8 cellular contexts compared by ENCODE assay signal in the genomic region with DNA sequence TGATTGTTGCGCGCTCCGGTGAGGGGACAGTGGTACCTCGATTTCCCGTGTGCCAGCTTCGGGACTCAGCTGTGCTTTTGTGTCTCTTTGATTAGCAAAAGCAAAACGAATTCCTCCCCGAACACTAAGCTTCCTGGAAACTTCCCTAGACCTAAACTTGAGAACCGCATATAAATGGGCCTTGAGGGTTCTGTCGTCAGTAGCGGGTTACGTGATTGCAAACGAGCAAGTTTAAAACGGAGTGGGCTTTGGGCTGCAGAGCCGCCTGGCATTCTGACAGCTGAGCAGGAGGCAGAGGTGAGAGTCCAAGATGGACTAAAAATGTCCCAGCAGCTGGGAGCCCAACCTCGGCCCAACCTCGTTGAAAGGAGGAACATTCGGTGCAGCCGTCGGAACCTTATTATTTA. TPM values are rescaled to one million over a fixed set of nuclear protein-coding genes. Genes with fewer than 3 reads are reported as not detected.
DNase-seq lines count a peak whose midpoint lies in the region; ATAC-seq and TF ChIP-seq lines count a peak whose summit lies in the region.

No MANE protein-coding gene starts in this region.

- CTCF ChIA-PET in activated CD4-positive, alpha-beta memory T cell treated with anti-CD3 and anti-CD28 coated beads for 36 hours (lab: Charles Lee) = interaction anchor here (1.5 kb wide), 2 partner anchors 22 to 37 kb away, joined by 4 to 7 read pairs; no protein-coding TSS in a partner anchor

- POLR2A ChIA-PET in activated CD4-positive, alpha-beta memory T cell treated with anti-CD3 and anti-CD28 coated beads for 36 hours (lab: Charles Lee) = interaction anchor here (0.9 to 1.5 kb wide), 7 partner anchors 8 to 45 kb away, joined by 3 to 7 read pairs (median 4); no protein-coding TSS in a partner anchor

- intact Hi-C loops in activated CD4-positive, alpha-beta memory T cell treated with anti-CD3 and anti-CD28 coated beads for 36 hours (cut with micrococcal nuclease) = loop anchor here (2.0 to 10.0 kb wide), 3 partner anchors 33 to 1585 kb away; a partner anchor contains a TSS

- peak; percentile 25 for DNase-seq in GF-D8 (lab: John Stamatoyannopoulos, UW)
- peak; percentile 13 for DNase-seq in activated CD4-positive, alpha-beta memory T cell treated with anti-CD3 and anti-CD28 coated beads for 36 hours
- DNase-seq in fibroblast of pulmonary artery (ENCODE audit: low read depth) = peak; percentile 33
- no peak for DNase-seq in natural killer cell treated with Interleukin-12 subunit alpha and Interleukin-12 subunit beta and Interleukin-15 and Interleukin-18, amount 100 ng/mL, for 72 hours (ENCODE audit: low spot score)
- DNase-seq in HuH-7 (ENCODE audit: low spot score) = no peak
- DNase-seq in epidermal melanocyte (ENCODE audit: insufficient read length, low spot score) = no peak

- H3K27ac Mint-ChIP-seq in activated CD4-positive, alpha-beta memory T cell treated with anti-CD3 and anti-CD28 coated beads for 36 hours = peak overlapping the region; percentile 96
- peak overlapping the region; percentile 91 to 93 for H3K27ac Mint-ChIP-seq in natural killer cell treated with Interleukin-12 subunit alpha and Interleukin-12 subunit beta and Interleukin-15 and Interleukin-18, amount 100 ng/mL, for 72 hours

- peaks cover 13% of the 10 kb centered on the region for H3K36me3 Mint-ChIP-seq in activated CD4-positive, alpha-beta memory T cell treated with anti-CD3 and anti-CD28 coated beads for 36 hours
- no peaks in the 10 kb centered on the region for H3K36me3 Mint-ChIP-seq in natural killer cell treated with Interleukin-12 subunit alpha and Interleukin-12 subunit beta and Interleukin-15 and Interleukin-18, amount 100 ng/mL, for 72 hours

- peaks cover 66% of the 10 kb centered on the region for H3K4me1 Mint-ChIP-seq in activated CD4-positive, alpha-beta memory T cell treated with anti-CD3 and anti-CD28 coated beads for 36 hours (ENCODE audit: low read depth)
- peaks cover 26 to 32% of the 10 kb centered on the region in 2 donors for H3K4me1 Mint-ChIP-seq in natural killer cell treated with Interleukin-12 subunit alpha and Interleukin-12 subunit beta and Interleukin-15 and Interleukin-18, amount 100 ng/mL, for 72 hours (ENCODE audit: low read depth in 2 of 2)

- no peak for TF ChIP-seq CTCF in fibroblast of pulmonary artery (IDR thresholded peaks at IDR 0.05; ENCODE audit: low read length, missing control alignments)

- peak overlapping the region; percentile 94 for H3K4me3 Mint-ChIP-seq in activated CD4-positive, alpha-beta memory T cell treated with anti-CD3 and anti-CD28 coated beads for 36 hours
- H3K4me3 Mint-ChIP-seq in natural killer cell treated with Interleukin-12 subunit alpha and Interleukin-12 subunit beta and Interleukin-15 and Interleukin-18, amount 100 ng/mL, for 72 hours = peak overlapping the region; percentile 91

- ATAC-seq in HG03442 (IDR thresholded peaks at IDR 0.05; ENCODE audit: unreplicated experiment) (peak; percentile 7), HG03045 (IDR thresholded peaks at IDR 0.05; ENCODE audit: unreplicated experiment) (no peak)
- ATAC-seq in natural killer cell treated with Interleukin-12 subunit alpha and Interleukin-12 subunit beta and Interleukin-15 and Interleukin-18, amount 100 ng/mL, for 72 hours = no peak

- no peaks in the 10 kb centered on the region for H3K27me3 Mint-ChIP-seq in activated CD4-positive, alpha-beta memory T cell treated with anti-CD3 and anti-CD28 coated beads for 36 hours
- peaks cover 0 to 2% of the 10 kb centered on the region in 2 donors for H3K27me3 Mint-ChIP-seq in natural killer cell treated with Interleukin-12 subunit alpha and Interleukin-12 subunit beta and Interleukin-15 and Interleukin-18, amount 100 ng/mL, for 72 hours

- H3K4me3 ChIP-seq in fibroblast of pulmonary artery (replicated peaks; ENCODE audit: low read depth, low read length) = peak overlapping the region; percentile 74

- no peaks in the 10 kb centered on the region for H3K9me3 Mint-ChIP-seq in activated CD4-positive, alpha-beta memory T cell treated with anti-CD3 and anti-CD28 coated beads for 36 hours
- no peaks in the 10 kb centered on the region for H3K9me3 Mint-ChIP-seq in natural killer cell treated with Interleukin-12 subunit alpha and Interleukin-12 subunit beta and Interleukin-15 and Interleukin-18, amount 100 ng/mL, for 72 hours

RNA-seq across cellular contexts. Expression of a gene that starts 1.2 kb away (rescaled TPM):
- 10 to 100 TPM; 35.6 TPM for total RNA-seq in activated CD4-positive, alpha-beta memory T cell treated with anti-CD3 and anti-CD28 coated beads for 36 hours
- total RNA-seq in natural killer cell treated with Interleukin-12 subunit alpha and Interleukin-12 subunit beta and Interleukin-15 and Interleukin-18, amount 100 ng/mL, for 72 hours = 10 to 100 TPM; 36.8 to 37.9 TPM

Comparison
In these comparisons a context has a peak if more than half of its experiments do, and no peak if none do; other contexts are left out.
1. DNase-seq: peak in GF-D8 (single experiment), activated CD4-positive, alpha-beta memory T cell treated with anti-CD3 and anti-CD28 coated beads for 36 hours (single experiment) and fibroblast of pulmonary artery (single experiment); none in natural killer cell treated with Interleukin-12 subunit alpha and Interleukin-12 subunit beta and Interleukin-15 and Interleukin-18, amount 100 ng/mL, for 72 hours (single experiment), HuH-7 (single experiment) and epidermal melanocyte (single experiment).